ENCODE assay signal across 14 cellular contexts in genomic region chr2:72155737-72156136, GRCh38. TPM values are rescaled to one million over a fixed set of nuclear protein-coding genes. Genes with fewer than 3 reads are reported as not detected.
DNase-seq lines count a peak whose midpoint lies in the region; ATAC-seq and TF ChIP-seq lines count a peak whose summit lies in the region.
"Had no signal": no experiment of that assay in that cellular context is flagged by ENCODE, and none has a peak within 500 bp of the region (broad histone marks: within the 10 kb centered on the region; RNA-seq: fewer than 3 reads in every experiment).

No MANE protein-coding gene starts in this region.

- no peak for ATAC-seq in left ventricle myocardium superior
- ATAC-seq: CD8-positive, alpha-beta T cell had no signal

- TF ChIP-seq EP300 in esophagus muscularis mucosa (IDR thresholded peaks at IDR 0.05) = no peak

- 79% methylated on average over 5 of the region's 5 CpGs for WGBS in esophagus muscularis mucosa
- WGBS in prostate gland = 96% methylated on average over 5 of the region's 5 CpGs

- H3K36me3 ChIP-seq in esophagus muscularis mucosa (no peaks in the 10 kb centered on the region), prostate gland (no peaks in the 10 kb centered on the region), colonic mucosa (no peaks in the 10 kb centered on the region), ascending aorta (no peaks in the 10 kb centered on the region)
- H3K36me3 ChIP-seq: HAP-1 had no signal

- DNase-seq in cardiac septum (ENCODE audit: low spot score) = peak; percentile 57
- no peak for DNase-seq in left ventricle myocardium superior
- DNase-seq in esophagus muscularis mucosa (ENCODE audit: extremely low spot score) = peak; percentile 50
- peak; percentile 0 for DNase-seq in prostate gland (ENCODE audit: low spot score)
- no peak for DNase-seq in colonic mucosa
- DNase-seq in ascending aorta (ENCODE audit: low spot score in 2 of 2) = no peak
- DNase-seq in stimulated activated naive CD4-positive, alpha-beta T cell treated with Interleukin-2 at 50 U/mL for 16 hours (lab: John Stamatoyannopoulos, UW) = no peak
- DNase-seq: COR-L47, DMS153, DND-41, GF-D8 had no signal

- H3K9me3 ChIP-seq in esophagus muscularis mucosa (no peaks in the 10 kb centered on the region), prostate gland (no peaks in the 10 kb centered on the region), colonic mucosa (no peaks in the 10 kb centered on the region), ascending aorta (no peaks in the 10 kb centered on the region)
- H3K9me3 ChIP-seq: HAP-1 had no signal

- no peaks in the 10 kb centered on the region for H3K4me1 ChIP-seq in esophagus muscularis mucosa
- H3K4me1 ChIP-seq in prostate gland (replicated peaks) = no peaks in the 10 kb centered on the region
- H3K4me1 ChIP-seq in colonic mucosa = no peaks in the 10 kb centered on the region
- H3K4me1 ChIP-seq in ascending aorta = no peaks in the 10 kb centered on the region
- H3K4me1 ChIP-seq: HAP-1 had no signal

- TF ChIP-seq POLR2A in esophagus muscularis mucosa (IDR thresholded peaks at IDR 0.05; ENCODE audit: low read depth) (no peak), prostate gland (IDR thresholded peaks at IDR 0.05) (no peak)

- H3K4me3 ChIP-seq in esophagus muscularis mucosa (no peak overlapping the region), prostate gland (no peak overlapping the region), colonic mucosa (no peak overlapping the region), ascending aorta (no peak overlapping the region)
- H3K4me3 ChIP-seq: HAP-1 had no signal

- no peak overlapping the region for H3K27ac ChIP-seq in esophagus muscularis mucosa (replicated peaks in 1 of 4)
- no peak overlapping the region for H3K27ac ChIP-seq in prostate gland
- no peak overlapping the region for H3K27ac ChIP-seq in colonic mucosa
- H3K27ac ChIP-seq in ascending aorta = no peak overlapping the region
- H3K27ac ChIP-seq: 22Rv1 had no signal

- intact Hi-C loops in cardiac septum (cut with DNase I) = loop anchor here (10.0 kb wide), 1 partner anchor 419 kb away; no protein-coding TSS in a partner anchor
- intact Hi-C loops in left ventricle myocardium superior (cut with micrococcal nuclease) = no loop called here
- intact Hi-C loops in esophagus muscularis mucosa (cut with DNase I) = no loop called here
- intact Hi-C loops in prostate gland (cut with DNase I) = no loop called here
- intact Hi-C loops in colonic mucosa (cut with DNase I) = loop anchor here (10.0 kb wide), 1 partner anchor 589 kb away; no protein-coding TSS in a partner anchor
- intact Hi-C loops in ascending aorta (cut with DNase I) = no loop called here

- no peak for TF ChIP-seq CTCF in esophagus muscularis mucosa (IDR thresholded peaks at IDR 0.05)
- TF ChIP-seq CTCF in prostate gland (IDR thresholded peaks at IDR 0.05) = no peak
- no peak for TF ChIP-seq CTCF in colonic mucosa (IDR thresholded peaks at IDR 0.05)
- TF ChIP-seq CTCF in ascending aorta (IDR thresholded peaks at IDR 0.05) = no peak

- no peak overlapping the region for H3K9ac ChIP-seq in colonic mucosa (ENCODE audit: low read depth in 2 of 2, low read length in 2 of 2)

- H3K27me3 ChIP-seq in esophagus muscularis mucosa (peaks cover 0 to 84% (median 8%) of the 10 kb centered on the region in 4 donors), prostate gland (replicated peaks; ENCODE audit: insufficient read depth) (peaks cover 3% of the 10 kb centered on the region), colonic mucosa (no peaks in the 10 kb centered on the region), ascending aorta (no peaks in the 10 kb centered on the region)

RNA-seq across cellular contexts. Expression of gene CYP26B1, which starts 8.1 kb away (rescaled TPM):
- 7.0 TPM for total RNA-seq in cardiac septum
- 4.2 TPM for total RNA-seq in left ventricle myocardium superior
- total RNA-seq in esophagus muscularis mucosa = 1 to 10 TPM; 1.2 to 3.6 (median 2.4) TPM
- 10 to 100 TPM in 1 of 2 donors, under 1 TPM in 1; 0.91 to 68.2 TPM for total RNA-seq in prostate gland
- total RNA-seq in colonic mucosa = 1 to 10 TPM; 1.0 to 1.9 TPM
- total RNA-seq in ascending aorta = 18.6 TPM
- total RNA-seq: CD8-positive, alpha-beta T cell had no signal

Comparison
In these comparisons a context has a peak if more than half of its experiments do, and no peak if none do; other contexts are left out.
1. DNase-seq: peak in cardiac septum (single experiment), esophagus muscularis mucosa (single experiment) and prostate gland (single experiment); none in left ventricle myocardium superior (single experiment), colonic mucosa (single experiment), ascending aorta (0 of 2) and stimulated activated naive CD4-positive, alpha-beta T cell treated with Interleukin-2 at 50 U/mL for 16 hours (single experiment).
2. intact Hi-C loops: an anchor here in cardiac septum (10.0 kb wide) and colonic mucosa (10.0 kb wide); none called in left ventricle myocardium superior, esophagus muscularis mucosa, prostate gland and ascending aorta.